ENCODE assay signal across 1 cellular context in the genomic region with DNA sequence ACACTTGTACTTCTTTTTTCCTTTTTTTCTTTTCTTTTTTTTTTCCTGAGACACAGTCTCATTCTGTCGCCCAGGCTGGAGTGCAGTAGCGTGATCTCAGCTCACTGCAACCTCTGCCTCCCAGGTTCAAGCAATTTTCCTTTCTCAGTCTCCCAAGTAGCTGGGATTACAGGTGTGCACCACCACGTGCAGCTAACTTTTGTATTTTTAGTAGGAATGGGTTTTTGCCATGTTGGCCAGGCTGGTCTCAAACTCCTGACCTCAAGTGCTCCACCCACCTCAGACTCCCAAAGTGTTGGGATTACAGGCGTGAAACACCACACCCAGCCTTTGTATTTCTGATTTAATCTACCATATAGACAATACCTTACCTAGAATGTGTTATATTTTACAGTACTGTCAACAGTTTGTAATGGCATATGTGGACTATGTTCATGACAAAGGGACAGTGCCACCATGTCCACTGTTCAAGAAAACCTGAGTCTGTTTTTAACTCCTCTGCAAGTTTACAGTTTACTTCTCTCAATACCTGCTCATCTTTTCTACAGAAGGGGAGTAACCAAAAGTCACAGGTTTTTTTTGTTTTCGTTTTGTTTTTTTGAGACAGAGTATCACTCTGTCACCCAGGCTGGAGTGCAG.
TF ChIP-seq lines count a peak whose summit lies in the region.

No MANE protein-coding gene starts in this region.

TF ChIP-seq in IMR-90, 13 proteins besides CTCF, POLR2A, EP300 and RAD21 (continued from another document):
- no peak for TF ChIP-seq MAZ (IDR thresholded peaks at IDR 0.05; ENCODE audit: borderline replicate concordance, low read depth, low read length)
- no peak for TF ChIP-seq RFX5 (IDR thresholded peaks at IDR 0.05; ENCODE audit: low read depth, low read length)
- TF ChIP-seq MXI1 (IDR thresholded peaks at IDR 0.05; ENCODE audit: borderline replicate concordance, low read depth, low read length), result no peak
- TF ChIP-seq NFE2L2 (IDR thresholded peaks at IDR 0.05; ENCODE audit: low read depth, low read length), result no peak
- no peak for TF ChIP-seq CEBPB (IDR thresholded peaks at IDR 0.05; ENCODE audit: low read depth, low read length)
- TF ChIP-seq RCOR1 (IDR thresholded peaks at IDR 0.05; ENCODE audit: insufficient replicate concordance, low read length), result no peak
- TF ChIP-seq, protein P1, sequence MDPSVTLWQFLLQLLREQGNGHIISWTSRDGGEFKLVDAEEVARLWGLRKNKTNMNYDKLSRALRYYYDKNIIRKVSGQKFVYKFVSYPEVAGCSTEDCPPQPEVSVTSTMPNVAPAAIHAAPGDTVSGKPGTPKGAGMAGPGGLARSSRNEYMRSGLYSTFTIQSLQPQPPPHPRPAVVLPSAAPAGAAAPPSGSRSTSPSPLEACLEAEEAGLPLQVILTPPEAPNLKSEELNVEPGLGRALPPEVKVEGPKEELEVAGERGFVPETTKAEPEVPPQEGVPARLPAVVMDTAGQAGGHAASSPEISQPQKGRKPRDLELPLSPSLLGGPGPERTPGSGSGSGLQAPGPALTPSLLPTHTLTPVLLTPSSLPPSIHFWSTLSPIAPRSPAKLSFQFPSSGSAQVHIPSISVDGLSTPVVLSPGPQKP (IDR thresholded peaks at IDR 0.05; ENCODE audit: borderline replicate concordance, low read depth, low read length), result no peak
- TF ChIP-seq CHD1 (IDR thresholded peaks at IDR 0.05; ENCODE audit: low read depth, low read length), result no peak
- TF ChIP-seq FOS (IDR thresholded peaks at IDR 0.05; ENCODE audit: low read depth, low read length), result no peak
- TF ChIP-seq, protein P2, sequence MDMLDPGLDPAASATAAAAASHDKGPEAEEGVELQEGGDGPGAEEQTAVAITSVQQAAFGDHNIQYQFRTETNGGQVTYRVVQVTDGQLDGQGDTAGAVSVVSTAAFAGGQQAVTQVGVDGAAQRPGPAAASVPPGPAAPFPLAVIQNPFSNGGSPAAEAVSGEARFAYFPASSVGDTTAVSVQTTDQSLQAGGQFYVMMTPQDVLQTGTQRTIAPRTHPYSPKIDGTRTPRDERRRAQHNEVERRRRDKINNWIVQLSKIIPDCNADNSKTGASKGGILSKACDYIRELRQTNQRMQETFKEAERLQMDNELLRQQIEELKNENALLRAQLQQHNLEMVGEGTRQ (IDR thresholded peaks at IDR 0.05; ENCODE audit: low read depth, low read length), result no peak
- TF ChIP-seq BHLHE40 (IDR thresholded peaks at IDR 0.05; ENCODE audit: low read depth, low read length), result no peak
- no peak for TF ChIP-seq SMC3 (IDR thresholded peaks at IDR 0.05; ENCODE audit: low read depth, low read length)
